ENCODE assay signal across 1 cellular context in genomic region chr6:29748391-29749352, GRCh38.
TF ChIP-seq lines count a peak whose summit lies in the region.

No MANE protein-coding gene starts in this region.

TF ChIP-seq in K562, 482 proteins besides CTCF, POLR2A, EP300 and RAD21 (continued from another document and continues in another):
- no peak for TF ChIP-seq ZSCAN29 (IDR thresholded peaks at IDR 0.05)
- TF ChIP-seq ZNF12 (CRISPR knock-in tag; IDR thresholded peaks at IDR 0.05): no peak
- no peak for TF ChIP-seq GTF2E2 (tag; IDR thresholded peaks at IDR 0.05)
- TF ChIP-seq POLR2B (IDR thresholded peaks at IDR 0.05; ENCODE audit: low read depth, partially characterized antibody): peak; percentile 52
- TF ChIP-seq SIRT6 (IDR thresholded peaks at IDR 0.05; ENCODE audit: low read depth, low read length): no peak
- no peak for TF ChIP-seq NCOA4 (IDR thresholded peaks at IDR 0.05; ENCODE audit: partially characterized antibody)
- TF ChIP-seq IRF9 (tag; IDR thresholded peaks at IDR 0.05): no peak
- TF ChIP-seq CCNT2 (IDR thresholded peaks at IDR 0.05; ENCODE audit: borderline replicate concordance, extremely low read depth, insufficient read length, low read depth, low read length): no peak
- TF ChIP-seq MAFG (tag; conservative IDR thresholded peaks at IDR 0.05): no peak
- TF ChIP-seq ETV6 (IDR thresholded peaks at IDR 0.05; ENCODE audit: borderline replicate concordance in 1 of 2, low read depth in 2 of 2, low read length in 1 of 2): no peak
- no peak for TF ChIP-seq ETV6 (CRISPR knock-in tag; IDR thresholded peaks at IDR 0.05; ENCODE audit: borderline replicate concordance)
- no peak for TF ChIP-seq TBL1XR1 (IDR thresholded peaks at IDR 0.05; ENCODE audit: low read length in 2 of 2)
- no peak for TF ChIP-seq KLF6 (CRISPR knock-in tag; IDR thresholded peaks at IDR 0.05; ENCODE audit: borderline replicate concordance)
- TF ChIP-seq KDM5B (IDR thresholded peaks at IDR 0.05; ENCODE audit: insufficient replicate concordance, low read depth, low read length): peak; percentile 76
- no peak for TF ChIP-seq SLC30A9 (CRISPR knock-in tag; IDR thresholded peaks at IDR 0.05)
- no peak for TF ChIP-seq EZH2 (IDR thresholded peaks at IDR 0.05; ENCODE audit: borderline replicate concordance, low read depth, low read length)
- no peak for TF ChIP-seq CHAMP1 (IDR thresholded peaks at IDR 0.05)
- no peak for TF ChIP-seq ZNF609 (CRISPR knock-in tag; IDR thresholded peaks at IDR 0.05; ENCODE audit: borderline replicate concordance)
- TF ChIP-seq ELF4 (CRISPR knock-in tag; IDR thresholded peaks at IDR 0.05): no peak
- TF ChIP-seq RBBP5 (IDR thresholded peaks at IDR 0.05; ENCODE audit: borderline replicate concordance, insufficient read depth, low read length, poor library complexity, severe bottlenecking): peak; percentile 80
- TF ChIP-seq BACH1 (tag; IDR thresholded peaks at IDR 0.05): no peak
- TF ChIP-seq SRSF3 (IDR thresholded peaks at IDR 0.05; ENCODE audit: insufficient read depth, low read length): no peak
- no peak for TF ChIP-seq ZKSCAN3 (CRISPR knock-in tag; IDR thresholded peaks at IDR 0.05)
- TF ChIP-seq HDAC1 (IDR thresholded peaks at IDR 0.05): no peak; a peak in 1 of 4 replicates
- no peak for TF ChIP-seq ARID2 (IDR thresholded peaks at IDR 0.05)
- no peak for TF ChIP-seq ZBTB2 (IDR thresholded peaks at IDR 0.05)
- TF ChIP-seq ZNF695 (CRISPR knock-in tag; IDR thresholded peaks at IDR 0.05): no peak
- TF ChIP-seq ETV5 (CRISPR knock-in tag; IDR thresholded peaks at IDR 0.05; ENCODE audit: low read depth): no peak
- no peak for TF ChIP-seq SAFB2 (IDR thresholded peaks at IDR 0.05; ENCODE audit: borderline replicate concordance, low read depth, low read length, severe bottlenecking)
- no peak for TF ChIP-seq BRF2 (IDR thresholded peaks at IDR 0.05; ENCODE audit: borderline replicate concordance, insufficient read depth, insufficient read length)
- TF ChIP-seq POLR2AphosphoS2 (IDR thresholded peaks at IDR 0.05; ENCODE audit: low read length): no peak
- no peak for TF ChIP-seq GABPB2 (CRISPR knock-in tag; conservative IDR thresholded peaks at IDR 0.05)
- TF ChIP-seq SNAPC5 (CRISPR knock-in tag; IDR thresholded peaks at IDR 0.05): no peak
- no peak for TF ChIP-seq ZC3H4 (CRISPR knock-in tag; IDR thresholded peaks at IDR 0.05; ENCODE audit: borderline replicate concordance)
- TF ChIP-seq ILF3 (IDR thresholded peaks at IDR 0.05; ENCODE audit: borderline replicate concordance): no peak
- TF ChIP-seq CBX3 (IDR thresholded peaks at IDR 0.05; ENCODE audit: borderline replicate concordance in 1 of 2, low read length in 2 of 2): no peak
- 0 out of 2 replicates have a peak, but pooled peaks have one; percentile 19 for TF ChIP-seq HIVEP1 (CRISPR knock-in tag; IDR thresholded peaks at IDR 0.05)
- no peak for TF ChIP-seq HEY1 (CRISPR knock-in tag; IDR thresholded peaks at IDR 0.05; ENCODE audit: borderline replicate concordance)
- TF ChIP-seq PCBP1 (IDR thresholded peaks at IDR 0.05; ENCODE audit: low read depth, low read length, poor library complexity, severe bottlenecking): no peak
- no peak for TF ChIP-seq ZNF384 (IDR thresholded peaks at IDR 0.05; ENCODE audit: low read depth, low read length)
- no peak for TF ChIP-seq ZNF561 (CRISPR knock-in tag; conservative IDR thresholded peaks at IDR 0.05)
- peak; percentile 75 for TF ChIP-seq RBFOX2 (IDR thresholded peaks at IDR 0.05; ENCODE audit: low read depth, low read length)
- no peak for TF ChIP-seq NR0B1 (IDR thresholded peaks at IDR 0.05; ENCODE audit: partially characterized antibody)
- peak; percentile 76 for TF ChIP-seq TFAP4 (CRISPR knock-in tag; IDR thresholded peaks at IDR 0.05; ENCODE audit: borderline replicate concordance)
- no peak for TF ChIP-seq HDAC2 (IDR thresholded peaks at IDR 0.05)
- TF ChIP-seq ZNF165 (CRISPR knock-in tag; IDR thresholded peaks at IDR 0.05; ENCODE audit: borderline replicate concordance): no peak
- TF ChIP-seq THAP7 (CRISPR knock-in tag; IDR thresholded peaks at IDR 0.05): no peak
- TF ChIP-seq ZNF324 (CRISPR knock-in tag; IDR thresholded peaks at IDR 0.05): 0 out of 2 replicates have a peak, but pooled peaks have one; percentile 33
- peak; percentile 67 for TF ChIP-seq TBP (optimal IDR thresholded peaks at IDR 0.05; ENCODE audit: low read depth, low read length)
- no peak for TF ChIP-seq ELF2 (CRISPR knock-in tag; IDR thresholded peaks at IDR 0.05)
- no peak for TF ChIP-seq ZNF592 (IDR thresholded peaks at IDR 0.05)
- TF ChIP-seq SRSF1 (IDR thresholded peaks at IDR 0.05; ENCODE audit: low read depth, low read length): no peak
